Comparison of ENCODE assay signal across 4 cellular contexts in the genomic region with DNA sequence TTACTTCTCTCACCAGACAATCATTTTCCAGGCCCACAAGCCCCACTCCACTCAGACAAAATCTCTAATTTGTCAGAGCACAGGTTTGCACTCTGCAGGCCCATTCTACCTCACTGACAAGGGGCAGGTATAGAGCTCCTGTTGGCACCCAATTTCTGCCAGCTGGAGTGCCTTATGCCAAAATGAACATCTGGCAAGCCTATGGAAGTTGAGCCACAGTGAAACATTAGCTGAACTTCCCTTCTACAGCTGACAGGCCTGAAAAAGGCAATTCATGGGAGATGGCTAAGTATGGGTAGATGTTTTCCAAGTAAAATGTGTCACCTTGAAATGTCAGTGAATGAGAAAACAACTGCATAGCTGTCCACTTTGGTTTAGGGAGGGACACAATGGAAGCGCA.
"Had no signal": no experiment of that assay in that cellular context is flagged by ENCODE, and none has a peak within 500 bp of the region (broad histone marks: within the 10 kb centered on the region; RNA-seq: fewer than 3 reads in every experiment).

No MANE protein-coding gene starts in this region.

- DNase-seq: H9, HCEC 1CT, IMR-90 had no signal

- H3K27ac Mint-ChIP-seq: GM23338, H9 had no signal

- H3K9me3 Mint-ChIP-seq: GM23338 had no signal

- H3K4me1 Mint-ChIP-seq: GM23338 had no signal

- H3K4me3 ChIP-seq: GM23338 had no signal

- H3K4me3 Mint-ChIP-seq: GM23338, H9 had no signal
